Comparison of ENCODE assay signal across 15 cellular contexts in genomic region chr1:31429583-31429982, GRCh38. TPM values are rescaled to one million over a fixed set of nuclear protein-coding genes. Genes with fewer than 3 reads are reported as not detected.
DNase-seq lines count a peak whose midpoint lies in the region; ATAC-seq and TF ChIP-seq lines count a peak whose summit lies in the region.
"Had no signal": no experiment of that assay in that cellular context is flagged by ENCODE, and none has a peak within 500 bp of the region (broad histone marks: within the 10 kb centered on the region; RNA-seq: fewer than 3 reads in every experiment).

No MANE protein-coding gene starts in this region.

- no peaks in the 10 kb centered on the region for H3K4me1 Mint-ChIP-seq in activated naive CD4-positive, alpha-beta T cell treated with anti-CD3 and anti-CD28 coated beads for 36 hours (ENCODE audit: low read depth)
- H3K4me1 Mint-ChIP-seq: CD4-positive, alpha-beta memory T cell had no signal

- H3K36me3 Mint-ChIP-seq in activated naive CD4-positive, alpha-beta T cell treated with anti-CD3 and anti-CD28 coated beads for 36 hours (ENCODE audit: low read depth) = no peaks in the 10 kb centered on the region
- H3K36me3 Mint-ChIP-seq: CD4-positive, alpha-beta memory T cell had no signal

- peaks cover 2% of the 10 kb centered on the region for H3K27me3 Mint-ChIP-seq in activated naive CD4-positive, alpha-beta T cell treated with anti-CD3 and anti-CD28 coated beads for 36 hours (ENCODE audit: low read depth)
- H3K27me3 Mint-ChIP-seq: B cell had no signal

- H3K4me3 Mint-ChIP-seq in activated naive CD4-positive, alpha-beta T cell treated with anti-CD3 and anti-CD28 coated beads for 36 hours = no peak overlapping the region
- H3K4me3 Mint-ChIP-seq: B cell; CD4-positive, alpha-beta memory T cell; H9 had no signal

- ATAC-seq in sciatic nerve = no peak
- no peak for ATAC-seq in Right ventricle myocardium inferior

- 0 out of 2 replicates have a peak overlapping the region, but pooled peaks have one; percentile 19 for H3K4me2 ChIP-seq in BLaER1

- no peak overlapping the region for H3K27ac Mint-ChIP-seq in activated naive CD4-positive, alpha-beta T cell treated with anti-CD3 and anti-CD28 coated beads for 36 hours
- H3K27ac Mint-ChIP-seq: B cell, H9 had no signal

- H4K20me1 ChIP-seq in BLaER1 = no peaks in the 10 kb centered on the region

- H3K27me3 ChIP-seq in BLaER1 (no peaks in the 10 kb centered on the region), Peyer's patch (no peaks in the 10 kb centered on the region)

- H3K9me3 ChIP-seq in BLaER1 (no peaks in the 10 kb centered on the region), Peyer's patch (no peaks in the 10 kb centered on the region)

- intact Hi-C loops in sciatic nerve (cut with DNase I) = loop anchor here (5.0 kb wide), 1 partner anchor 247 kb away; no protein-coding TSS in a partner anchor
- intact Hi-C loops in activated naive CD4-positive, alpha-beta T cell treated with anti-CD3 and anti-CD28 coated beads for 36 hours (cut with micrococcal nuclease) = no loop called here
- intact Hi-C loops in Right ventricle myocardium inferior (cut with DNase I) = no loop called here

- no peak overlapping the region for H3K27ac ChIP-seq in BLaER1
- no peak overlapping the region for H3K27ac ChIP-seq in Peyer's patch
- H3K27ac ChIP-seq: C4-2B had no signal

- CTCF ChIA-PET in activated naive CD4-positive, alpha-beta T cell treated with anti-CD3 and anti-CD28 coated beads for 36 hours (lab: Charles Lee) = no interaction called here

- no peak overlapping the region for H3K4me3 ChIP-seq in BLaER1
- no peak overlapping the region for H3K4me3 ChIP-seq in Peyer's patch

- H3K9ac ChIP-seq in BLaER1 = no peak overlapping the region

- DNase-seq in Peyer's patch (peak in 2 of 3 donors; percentile 15 to 35), islet precursor cell (peak; percentile 19), sciatic nerve (ENCODE audit: low spot score) (peak; percentile 37), RKO (ENCODE audit: low spot score) (no peak), Right ventricle myocardium inferior (ENCODE audit: missing footprints) (no peak)
- DNase-seq in activated naive CD4-positive, alpha-beta T cell treated with anti-CD3 and anti-CD28 coated beads for 36 hours = no peak
- DNase-seq: CD4-positive, alpha-beta memory T cell; DMS79 treated with DMSO at 0.1 percent for 48 hours; EL; GOT3; H9 had no signal

- no peak for TF ChIP-seq CTCF in Peyer's patch (IDR thresholded peaks at IDR 0.05)

- peaks cover 60% of the 10 kb centered on the region for H3K4me1 ChIP-seq in BLaER1
- H3K4me1 ChIP-seq in Peyer's patch = peaks cover 0 to 7% (median 2%) of the 10 kb centered on the region in 4 donors

- H3K36me3 ChIP-seq in BLaER1 (no peaks in the 10 kb centered on the region; the same call in 1 of the 2 replicates), Peyer's patch (peaks cover 0 to 35% (median 0%) of the 10 kb centered on the region in 3 donors)

- TF ChIP-seq POLR2A in Peyer's patch (IDR thresholded peaks at IDR 0.05) = no peak

- H3K9me3 Mint-ChIP-seq in activated naive CD4-positive, alpha-beta T cell treated with anti-CD3 and anti-CD28 coated beads for 36 hours = no peaks in the 10 kb centered on the region
- H3K9me3 Mint-ChIP-seq: CD4-positive, alpha-beta memory T cell; H9 had no signal

RNA-seq across cellular contexts. Expression of gene SERINC2, which starts 16.6 kb away (rescaled TPM):
- total RNA-seq in Peyer's patch (100 to 1,000 TPM in 3 of 4 donors, 10 to 100 TPM in 1; 36.3 to 229 (median 210) TPM), sciatic nerve (1.4 TPM), Right ventricle myocardium inferior (1.7 TPM)
- total RNA-seq in activated naive CD4-positive, alpha-beta T cell treated with anti-CD3 and anti-CD28 coated beads for 36 hours = under 1 TPM in 1 of 2 experiments, not detected in 1; 0.10 TPM

RNA-seq across cellular contexts. Expression of gene FABP3, which starts 56.7 kb away (rescaled TPM):
- total RNA-seq in Peyer's patch (10 to 100 TPM in 1 of 4 donors, 1 to 10 TPM in 1, not detected in 2; 2.7 to 15.7 TPM), sciatic nerve (6.5 TPM), Right ventricle myocardium inferior (5,086 TPM)
- total RNA-seq in activated naive CD4-positive, alpha-beta T cell treated with anti-CD3 and anti-CD28 coated beads for 36 hours = not detected
- total RNA-seq: B cell, HT-29 had no signal

Comparison
In these comparisons a context has a peak if more than half of its experiments do, and no peak if none do; other contexts are left out.
1. DNase-seq: peak in Peyer's patch (2 of 3), islet precursor cell (single experiment) and sciatic nerve (single experiment); none in activated naive CD4-positive, alpha-beta T cell treated with anti-CD3 and anti-CD28 coated beads for 36 hours (single experiment), RKO (single experiment) and Right ventricle myocardium inferior (single experiment).
2. RNA of gene SERINC2, which starts 16.6 kb away (total RNA-seq): 36.3 to 229 TPM in Peyer's patch; 1.7 TPM in Right ventricle myocardium inferior (single experiment), 1.4 TPM in sciatic nerve (single experiment) and 0.10 TPM in activated naive CD4-positive, alpha-beta T cell treated with anti-CD3 and anti-CD28 coated beads for 36 hours; every median in the first group is over 10 times any median in the second.
3. RNA of gene FABP3, which starts 56.7 kb away (total RNA-seq): 5,086 TPM in Right ventricle myocardium inferior (single experiment); 6.5 TPM in sciatic nerve (single experiment), 2.7 to 15.7 TPM in Peyer's patch and not detected in activated naive CD4-positive, alpha-beta T cell treated with anti-CD3 and anti-CD28 coated beads for 36 hours; every median in the first group is over 100 times any median in the second.